1 cellular context compared by ENCODE assay signal in genomic region chr5:6633469-6634326, GRCh38.
TF ChIP-seq lines count a peak whose summit lies in the region.

No MANE protein-coding gene starts in this region.

TF ChIP-seq in HepG2, 621 proteins besides CTCF, POLR2A, EP300 and RAD21 (continued from another document):
- no peak for TF ChIP-seq ZNF660 (CRISPR knock-in tag; IDR thresholded peaks at IDR 0.05; ENCODE audit: borderline replicate concordance, low read depth)
- 0 out of 2 replicates have a peak, but pooled peaks have one; percentile 26 for TF ChIP-seq ZNF232 (CRISPR knock-in tag; IDR thresholded peaks at IDR 0.05; ENCODE audit: borderline replicate concordance)
- TF ChIP-seq FOXK2 (IDR thresholded peaks at IDR 0.05): no peak
- TF ChIP-seq ZSCAN5A (CRISPR knock-in tag; IDR thresholded peaks at IDR 0.05; ENCODE audit: borderline replicate concordance): no peak
- TF ChIP-seq ZFYVE20 (CRISPR knock-in tag; IDR thresholded peaks at IDR 0.05; ENCODE audit: borderline replicate concordance, low read depth): no peak
